Comparison of ENCODE assay signal across 19 cellular contexts in genomic region chr7:19009241-19009935, GRCh38.
DNase-seq lines count a peak whose midpoint lies in the region; TF ChIP-seq lines count a peak whose summit lies in the region.
"Had no signal": no experiment of that assay in that cellular context is flagged by ENCODE, and none has a peak within 500 bp of the region (broad histone marks: within the 10 kb centered on the region; RNA-seq: fewer than 3 reads in every experiment).

No MANE protein-coding gene starts in this region.

- DNase-seq in GM23248 (peak; percentile 61), amniotic epithelial cell (ENCODE audit: low read depth) (peak; percentile 65), fibroblast of mammary gland (ENCODE audit: low read depth) (peak; percentile 52), D341Med (ENCODE audit: low spot score) (no peak), OCI-M2 (lab: John Stamatoyannopoulos, UW; ENCODE audit: unreplicated experiment) (no peak)
- no peak for DNase-seq in activated CD4-positive, CD25-positive, alpha-beta regulatory T cell treated with anti-CD3 and anti-CD28 coated beads, Interleukin-2, amount 50 U/mL, for 72 hours
- no peak for DNase-seq in stimulated activated CD4-positive, alpha-beta T cell treated with anti-CD3 and anti-CD28 coated beads, Interleukin-1b, Interleukin-23, amount 100 ng/mL, for 48 hours
- DNase-seq: activated CD4-positive, alpha-beta T cell treated with anti-CD3 and anti-CD28 coated beads, Interleukin-2, amount 50 U/mL, for 4 hours; activated T-cell treated with anti-CD3 and anti-CD28 coated beads, Interleukin-2, amount 50 U/mL, for 24 hours; BE2C; central memory CD4-positive, alpha-beta T cell; effector CD4-positive, alpha-beta T cell; GOT3; left colon; NCI-H1105; occipital lobe had no signal

- H3K9me3 ChIP-seq in GM23248 (ENCODE audit: low read depth) (no peaks in the 10 kb centered on the region), skeletal muscle satellite cell (replicated peaks; ENCODE audit: low read length) (no peaks in the 10 kb centered on the region)
- H3K9me3 ChIP-seq: BE2C had no signal

- H3K4me3 ChIP-seq in GM23248 (peak overlapping the region; percentile 36), fibroblast of mammary gland (ENCODE audit: control insufficient read depth, low read depth, low read length) (no peak overlapping the region), skeletal muscle satellite cell (ENCODE audit: low read length) (no peak overlapping the region)
- H3K4me3 ChIP-seq: K562 had no signal

- H4K20me1 ChIP-seq in GM23248 (ENCODE audit: insufficient read depth), result no peaks in the 10 kb centered on the region

- H3K27ac ChIP-seq in GM23248, result peak overlapping the region; percentile 37
- H3K27ac ChIP-seq: HL-60 had no signal

- no peaks in the 10 kb centered on the region for H3K36me3 ChIP-seq in GM23248 (ENCODE audit: low read depth)
- no peaks in the 10 kb centered on the region for H3K36me3 ChIP-seq in skeletal muscle satellite cell (ENCODE audit: insufficient read depth, low read length)
- H3K36me3 ChIP-seq: BE2C had no signal

- WGBS in GM23248 (ENCODE audit: low coverage in 1 of 2, low lambda C conversion rate in 2 of 2, missing lambda C conversion rate in 2 of 2), 2 experiments, result 4 to 6% methylated on average over 5 of the region's 5 CpGs

- H3K27me3 ChIP-seq in GM23248 (replicated peaks; ENCODE audit: insufficient read depth), result no peaks in the 10 kb centered on the region
- H3K27me3 ChIP-seq in skeletal muscle satellite cell (ENCODE audit: control insufficient read depth, insufficient read depth, low read length), result no peaks in the 10 kb centered on the region
- H3K27me3 ChIP-seq: BE2C had no signal

- no peak for TF ChIP-seq CTCF in fibroblast of mammary gland (conservative IDR thresholded peaks at IDR 0.05; ENCODE audit: control insufficient read depth, insufficient read depth, low read depth, low read length)

- H3K4me2 ChIP-seq in GM23248 (ENCODE audit: unreplicated experiment), result peak overlapping the region; percentile 64
- peak overlapping the region; percentile 30 for H3K4me2 ChIP-seq in skeletal muscle satellite cell (ENCODE audit: low read length)

- peak overlapping the region; percentile 0; the same call in 1 of the 2 replicates for H3K9ac ChIP-seq in GM23248
- H3K9ac ChIP-seq in skeletal muscle satellite cell (ENCODE audit: low read depth, low read length), result peak overlapping the region; percentile 26

- in situ Hi-C loops in GM23248 (cut with MboI), result no loop called here

- H3F3A ChIP-seq in GM23248 (ENCODE audit: insufficient read depth), result peaks cover 18% of the 10 kb centered on the region; the same call in 1 of the 2 replicates

- H3K4me1 ChIP-seq in GM23248 (ENCODE audit: insufficient read depth) (peaks cover 27% of the 10 kb centered on the region), skeletal muscle satellite cell (ENCODE audit: control insufficient read depth, insufficient read depth, low read length) (peaks cover 29% of the 10 kb centered on the region)

- H2AFZ ChIP-seq in GM23248, result peak overlapping the region; percentile 40

- H3K9me2 ChIP-seq in GM23248 (ENCODE audit: insufficient read depth), result no peaks in the 10 kb centered on the region; the same call in 1 of the 2 replicates

- H3K79me2 ChIP-seq in GM23248 (ENCODE audit: insufficient read depth), result no peaks in the 10 kb centered on the region

Comparison
In these comparisons a context has a peak if more than half of its experiments do, and no peak if none do; other contexts are left out.
1. DNase-seq: peak in GM23248 (single experiment), amniotic epithelial cell (single experiment) and fibroblast of mammary gland (single experiment); none in D341Med (single experiment), activated CD4-positive, CD25-positive, alpha-beta regulatory T cell treated with anti-CD3 and anti-CD28 coated beads, Interleukin-2, amount 50 U/mL, for 72 hours (single experiment), stimulated activated CD4-positive, alpha-beta T cell treated with anti-CD3 and anti-CD28 coated beads, Interleukin-1b, Interleukin-23, amount 100 ng/mL, for 48 hours (single experiment) and OCI-M2 (single experiment).